ENCODE assay signal across 1 cellular context in genomic region chr4:6362243-6362885, GRCh38.
TF ChIP-seq lines count a peak whose summit lies in the region.

No MANE protein-coding gene starts in this region.

TF ChIP-seq in HCT116, 20 proteins besides CTCF, POLR2A, EP300 and RAD21 (continued from another document):
- TF ChIP-seq SP1 (IDR thresholded peaks at IDR 0.05; ENCODE audit: low read depth), result no peak
